10 cellular contexts compared by ENCODE assay signal in genomic region chr11:56545531-56545930, GRCh38. TPM values are rescaled to one million over a fixed set of nuclear protein-coding genes. Genes with fewer than 3 reads are reported as not detected.
"Had no signal": no experiment of that assay in that cellular context is flagged by ENCODE, and none has a peak within 500 bp of the region (broad histone marks: within the 10 kb centered on the region; RNA-seq: fewer than 3 reads in every experiment).

No MANE protein-coding gene starts in this region.

- H3K27ac ChIP-seq: GM23248, HL-60 had no signal

- H3K4me1 ChIP-seq: HAP-1 had no signal

- DNase-seq: GM23248, GOT3, H7, HFFc6, IMR-90 had no signal

- H3K9me3 ChIP-seq: HAP-1 had no signal

- H3K4me3 ChIP-seq: GM23248, HAP-1, K562 had no signal

- H3K36me3 ChIP-seq: HAP-1 had no signal

- ATAC-seq: HCT116, K562 had no signal

RNA-seq across cellular contexts. Expression of gene OR5M11, which starts 2.5 kb away (rescaled TPM):
- total RNA-seq: GM23248, H4, H7, HFFc6, IMR-90, K562 had no signal
- polyA plus RNA-seq: GM23248, IMR-90, K562 had no signal

RNA-seq across cellular contexts. Expression of gene OR5M10, which starts 32.0 kb away (rescaled TPM):
- total RNA-seq: GM23248, H4, H7, HFFc6, IMR-90, K562 had no signal
- polyA plus RNA-seq: GM23248, IMR-90, K562 had no signal

RNA-seq across cellular contexts. Expression of gene OR5M8, which starts 54.4 kb away (rescaled TPM):
- total RNA-seq: GM23248, H4, H7, HFFc6, IMR-90, K562 had no signal
- polyA plus RNA-seq: GM23248, IMR-90, K562 had no signal
